14 cellular contexts compared by ENCODE assay signal in genomic region chr15:81098884-81099601, GRCh38. TPM values are rescaled to one million over a fixed set of nuclear protein-coding genes. Genes with fewer than 3 reads are reported as not detected.
DNase-seq lines count a peak whose midpoint lies in the region; ATAC-seq and TF ChIP-seq lines count a peak whose summit lies in the region.
"Had no signal": no experiment of that assay in that cellular context is flagged by ENCODE, and none has a peak within 500 bp of the region (broad histone marks: within the 10 kb centered on the region; RNA-seq: fewer than 3 reads in every experiment).

No MANE protein-coding gene starts in this region.

- no peaks in the 10 kb centered on the region for H3K36me3 Mint-ChIP-seq in activated naive CD4-positive, alpha-beta T cell treated with anti-CD3 and anti-CD28 coated beads, Interleukin-2, amount 10 ng/mL, durations not matched to agents 7 days and 5 days
- no peaks in the 10 kb centered on the region for H3K36me3 Mint-ChIP-seq in activated naive CD4-positive, alpha-beta T cell treated with anti-CD3 and anti-CD28 coated beads for 36 hours (ENCODE audit: low read depth)
- H3K36me3 Mint-ChIP-seq: naive B cell had no signal

- H3K4me3 Mint-ChIP-seq in activated naive CD4-positive, alpha-beta T cell treated with anti-CD3 and anti-CD28 coated beads, Interleukin-2, amount 10 ng/mL, durations not matched to agents 7 days and 5 days: peak overlapping the region; percentile 33
- H3K4me3 Mint-ChIP-seq in activated naive CD4-positive, alpha-beta T cell treated with anti-CD3 and anti-CD28 coated beads for 36 hours: no peak overlapping the region
- H3K4me3 Mint-ChIP-seq: activated T-cell treated with anti-CD3 and anti-CD28 coated beads, Interleukin-2, amount 50 U/mL, for 4 hours; naive B cell had no signal

- H3K9ac ChIP-seq in adipocyte (ENCODE audit: low read length): no peak overlapping the region
- H3K9ac ChIP-seq: KMS-11 had no signal

- peaks cover 69% of the 10 kb centered on the region for H3K27me3 Mint-ChIP-seq in activated naive CD4-positive, alpha-beta T cell treated with anti-CD3 and anti-CD28 coated beads, Interleukin-2, amount 10 ng/mL, durations not matched to agents 7 days and 5 days
- peaks cover 24% of the 10 kb centered on the region for H3K27me3 Mint-ChIP-seq in activated naive CD4-positive, alpha-beta T cell treated with anti-CD3 and anti-CD28 coated beads for 36 hours (ENCODE audit: low read depth)

- TF ChIP-seq CTCF in brain microvascular endothelial cell (IDR thresholded peaks at IDR 0.05; ENCODE audit: low read depth, low read length, missing control alignments): no peak

- CTCF ChIA-PET in activated naive CD4-positive, alpha-beta T cell treated with anti-CD3 and anti-CD28 coated beads, Interleukin-2, amount 10 ng/mL, durations not matched to agents 7 days and 5 days (lab: Charles Lee): interaction anchor here (3.2 to 5.3 kb wide), 2 partner anchors 9 to 167 kb away, joined by 16 to 28 read pairs; no protein-coding TSS in a partner anchor
- CTCF ChIA-PET in activated naive CD4-positive, alpha-beta T cell treated with anti-CD3 and anti-CD28 coated beads for 36 hours (lab: Charles Lee): interaction anchor here (0.7 to 14.5 kb wide), 4 partner anchors 8 to 234 kb away, joined by 4 to 254 read pairs (median 6); no protein-coding TSS in a partner anchor

- H3K36me3 ChIP-seq in adipocyte (ENCODE audit: control insufficient read depth, insufficient read depth, low read length, severe bottlenecking) (no peaks in the 10 kb centered on the region), aorta (ENCODE audit: control insufficient read depth in 1 of 2, insufficient read depth in 2 of 2, low read length in 1 of 2) (no peaks in the 10 kb centered on the region), brain microvascular endothelial cell (replicated peaks) (no peaks in the 10 kb centered on the region)
- H3K36me3 ChIP-seq: WERI-Rb-1 had no signal

- WGBS in right cardiac atrium: 29% methylated on average over 12 of the region's 12 CpGs
- WGBS in aorta, 2 donors: 59 to 63% methylated on average over 12 of the region's 12 CpGs

- no peaks in the 10 kb centered on the region for H3K9me3 Mint-ChIP-seq in activated naive CD4-positive, alpha-beta T cell treated with anti-CD3 and anti-CD28 coated beads, Interleukin-2, amount 10 ng/mL, durations not matched to agents 7 days and 5 days
- no peaks in the 10 kb centered on the region for H3K9me3 Mint-ChIP-seq in activated naive CD4-positive, alpha-beta T cell treated with anti-CD3 and anti-CD28 coated beads for 36 hours
- H3K9me3 Mint-ChIP-seq: activated T-cell treated with anti-CD3 and anti-CD28 coated beads, Interleukin-2, amount 50 U/mL, for 4 hours had no signal

- DNase-seq in activated naive CD4-positive, alpha-beta T cell treated with anti-CD3 and anti-CD28 coated beads, Interleukin-2, amount 10 ng/mL, durations not matched to agents 7 days and 5 days: no peak
- DNase-seq in activated naive CD4-positive, alpha-beta T cell treated with anti-CD3 and anti-CD28 coated beads, Interleukin-2, amount 50 U/mL, for 16 hours: no peak
- DNase-seq in adipocyte (ENCODE audit: low read depth) (no peak), right cardiac atrium (peak; percentile 72 to 82 (median 74)), aorta (no peak), brain microvascular endothelial cell (no peak), NCI-H2029 treated with DMSO at 0.1 percent for 48 hours (lab: John Stamatoyannopoulos, UW) (no peak)
- no peak for DNase-seq in activated naive CD4-positive, alpha-beta T cell treated with anti-CD3 and anti-CD28 coated beads for 36 hours
- DNase-seq: activated T-cell treated with anti-CD3 and anti-CD28 coated beads, Interleukin-2, amount 50 U/mL, for 4 hours; DMS79 treated with DMSO at 0.1 percent for 48 hours; naive B cell; WERI-Rb-1 had no signal

- H3K4me3 ChIP-seq in adipocyte (ENCODE audit: low read length) (peak overlapping the region; percentile 15), right cardiac atrium (ENCODE audit: low read length) (no peak overlapping the region), aorta (ENCODE audit: low read length in 2 of 2) (no peak overlapping the region), brain microvascular endothelial cell (ENCODE audit: low read depth, low read length) (no peak overlapping the region)
- H3K4me3 ChIP-seq: skin epidermis had no signal

- H3K4me1 ChIP-seq in adipocyte (ENCODE audit: control insufficient read depth, insufficient read depth, low read length) (peaks cover 15% of the 10 kb centered on the region), right cardiac atrium (ENCODE audit: control insufficient read depth, insufficient read depth, low read length) (peaks cover 10% of the 10 kb centered on the region), aorta (ENCODE audit: control insufficient read depth in 1 of 2, insufficient read depth in 2 of 2, low read length in 2 of 2) (no peaks in the 10 kb centered on the region)

- ATAC-seq in right cardiac atrium (peak; percentile 86 to 95), aorta (ENCODE audit: low FRiP score) (peak; percentile 51)
- ATAC-seq: activated T-cell treated with anti-CD3 and anti-CD28 coated beads, Interleukin-2, amount 50 U/mL, for 4 hours had no signal

- peaks cover 21% of the 10 kb centered on the region for H3K4me1 Mint-ChIP-seq in activated naive CD4-positive, alpha-beta T cell treated with anti-CD3 and anti-CD28 coated beads, Interleukin-2, amount 10 ng/mL, durations not matched to agents 7 days and 5 days
- H3K4me1 Mint-ChIP-seq in activated naive CD4-positive, alpha-beta T cell treated with anti-CD3 and anti-CD28 coated beads for 36 hours (ENCODE audit: low read depth): peaks cover 14% of the 10 kb centered on the region
- H3K4me1 Mint-ChIP-seq: naive B cell had no signal

- H3K9me3 ChIP-seq in adipocyte (ENCODE audit: control insufficient read depth, low read length): no peaks in the 10 kb centered on the region
- H3K9me3 ChIP-seq in right cardiac atrium (ENCODE audit: control insufficient read depth, low read length): no peaks in the 10 kb centered on the region
- no peaks in the 10 kb centered on the region for H3K9me3 ChIP-seq in aorta (ENCODE audit: control insufficient read depth, low read length)

- intact Hi-C loops in right cardiac atrium (cut with DNase I): loop anchor here in 3 of 4 donors (5.0 to 10.0 kb wide), 3 partner anchors 94 to 286 kb away; partner anchors contain the start of gene TLNRD1 (in 3 of the 3)
- intact Hi-C loops in aorta (cut with DNase I): no loop called here
- intact Hi-C loops in activated naive CD4-positive, alpha-beta T cell treated with anti-CD3 and anti-CD28 coated beads for 36 hours (cut with micrococcal nuclease): no loop called here

- H3K27ac ChIP-seq in right cardiac atrium (ENCODE audit: low read length): peak overlapping the region; percentile 8
- H3K27ac ChIP-seq in aorta (ENCODE audit: low read depth in 1 of 2, low read length in 2 of 2): no peak overlapping the region
- no peak overlapping the region for H3K27ac ChIP-seq in brain microvascular endothelial cell
- H3K27ac ChIP-seq: KMS-11, WERI-Rb-1 had no signal

- in situ Hi-C loops in brain microvascular endothelial cell (cut with HindIII; ENCODE audit: low pct_ligation_motif_present, low sequenced_read_pairs): no loop called here

- H3K27me3 ChIP-seq in adipocyte (replicated peaks; ENCODE audit: control insufficient read depth, insufficient read depth, low read length) (no peaks in the 10 kb centered on the region), right cardiac atrium (ENCODE audit: control insufficient read depth, insufficient read depth) (no peaks in the 10 kb centered on the region), aorta (ENCODE audit: control insufficient read depth in 1 of 2, insufficient read depth in 2 of 2, low read length in 1 of 2) (no peaks in the 10 kb centered on the region), brain microvascular endothelial cell (replicated peaks) (no peaks in the 10 kb centered on the region)

- peak overlapping the region; percentile 46 for H3K27ac Mint-ChIP-seq in activated naive CD4-positive, alpha-beta T cell treated with anti-CD3 and anti-CD28 coated beads, Interleukin-2, amount 10 ng/mL, durations not matched to agents 7 days and 5 days
- no peak overlapping the region for H3K27ac Mint-ChIP-seq in activated naive CD4-positive, alpha-beta T cell treated with anti-CD3 and anti-CD28 coated beads for 36 hours

RNA-seq across cellular contexts. Expression of gene CFAP161, which starts 35.0 kb away (rescaled TPM):
- 1 to 10 TPM in 2 of 4 donors, under 1 TPM in 2; 0.34 to 1.3 (median 0.80) TPM for total RNA-seq in right cardiac atrium
- 0.32 TPM for polyA plus RNA-seq in right cardiac atrium
- total RNA-seq in aorta: under 1 TPM; 0.45 to 0.84 TPM
- polyA plus RNA-seq in aorta: not detected
- total RNA-seq in activated naive CD4-positive, alpha-beta T cell treated with anti-CD3 and anti-CD28 coated beads for 36 hours: not detected
- total RNA-seq: activated T-cell treated with anti-CD3 and anti-CD28 coated beads, Interleukin-2, amount 50 U/mL, for 4 hours had no signal

Comparison
In these comparisons a context has a peak if more than half of its experiments do, and no peak if none do; other contexts are left out.
1. DNase-seq: peak in right cardiac atrium (3 of 3); none in activated naive CD4-positive, alpha-beta T cell treated with anti-CD3 and anti-CD28 coated beads, Interleukin-2, amount 10 ng/mL, durations not matched to agents 7 days and 5 days (single experiment), activated naive CD4-positive, alpha-beta T cell treated with anti-CD3 and anti-CD28 coated beads, Interleukin-2, amount 50 U/mL, for 16 hours (single experiment), adipocyte (single experiment), aorta (0 of 2), brain microvascular endothelial cell (single experiment), activated naive CD4-positive, alpha-beta T cell treated with anti-CD3 and anti-CD28 coated beads for 36 hours (single experiment) and NCI-H2029 treated with DMSO at 0.1 percent for 48 hours (single experiment).
2. intact Hi-C loops: an anchor here in right cardiac atrium (5.0 to 10.0 kb wide); none called in aorta and activated naive CD4-positive, alpha-beta T cell treated with anti-CD3 and anti-CD28 coated beads for 36 hours.